ENCODE assay signal across 1 cellular context in the genomic region with DNA sequence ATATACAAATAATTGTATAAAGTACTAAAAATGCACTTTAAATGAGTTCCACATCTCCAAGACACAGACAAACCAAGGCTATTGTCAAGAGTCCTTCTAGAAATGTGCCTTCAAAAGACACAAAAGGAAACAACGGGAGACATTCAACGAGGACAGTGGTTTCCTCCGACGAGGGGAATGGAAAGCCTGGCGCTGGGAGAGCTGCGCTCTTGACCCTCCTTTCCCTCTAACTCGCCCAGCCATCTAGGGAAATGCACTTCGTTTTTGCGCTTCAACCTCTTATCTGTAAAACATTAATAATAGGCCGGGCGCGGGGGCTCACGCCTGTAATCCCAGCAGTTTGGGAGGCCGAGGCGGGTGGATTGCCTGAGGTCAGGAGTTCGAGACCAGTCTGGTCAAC.
TF ChIP-seq lines count a peak whose summit lies in the region.

No MANE protein-coding gene starts in this region.

TF ChIP-seq in H1, 55 proteins besides CTCF, POLR2A, EP300 and RAD21:
- TF ChIP-seq, protein P1, sequence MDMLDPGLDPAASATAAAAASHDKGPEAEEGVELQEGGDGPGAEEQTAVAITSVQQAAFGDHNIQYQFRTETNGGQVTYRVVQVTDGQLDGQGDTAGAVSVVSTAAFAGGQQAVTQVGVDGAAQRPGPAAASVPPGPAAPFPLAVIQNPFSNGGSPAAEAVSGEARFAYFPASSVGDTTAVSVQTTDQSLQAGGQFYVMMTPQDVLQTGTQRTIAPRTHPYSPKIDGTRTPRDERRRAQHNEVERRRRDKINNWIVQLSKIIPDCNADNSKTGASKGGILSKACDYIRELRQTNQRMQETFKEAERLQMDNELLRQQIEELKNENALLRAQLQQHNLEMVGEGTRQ (IDR thresholded peaks at IDR 0.05; ENCODE audit: low read length), result no peak
TF ChIP-seq in H1: peak in this region for 0.
